26 cellular contexts compared by ENCODE assay signal in genomic region chr13:112207124-112207523, GRCh38.
"Had no signal": no experiment of that assay in that cellular context is flagged by ENCODE, and none has a peak within 500 bp of the region (broad histone marks: within the 10 kb centered on the region; RNA-seq: fewer than 3 reads in every experiment).

No MANE protein-coding gene starts in this region.

- H3K27me3 ChIP-seq: right lobe of liver, uterus had no signal

- H3K27ac Mint-ChIP-seq: dendritic cell treated with granulocyte-macrophage colony-stimulating factor and Interleukin-4, amounts not matched to agents 40 ng/mL and 50 ng/mL, for 4 days; immature natural killer cell; natural killer cell; stimulated activated naive CD8-positive, alpha-beta T cell treated with anti-CD3 and anti-CD28 coated beads, Interleukin-15, amount 100 ng/mL, for 72 hours had no signal

- H3K36me3 ChIP-seq: esophagus squamous epithelium, lower lobe of right lung, neutrophil, pancreas, right lobe of liver, suprapubic skin, transverse colon, upper lobe of right lung, uterus had no signal

- H3K9me3 Mint-ChIP-seq: dendritic cell treated with granulocyte-macrophage colony-stimulating factor and Interleukin-4, amounts not matched to agents 40 ng/mL and 50 ng/mL, for 4 days; immature natural killer cell; natural killer cell; stimulated activated naive CD8-positive, alpha-beta T cell treated with anti-CD3 and anti-CD28 coated beads, Interleukin-15, amount 100 ng/mL, for 72 hours had no signal

- ATAC-seq: left colon; left ventricle myocardium superior; lower lobe of right lung; natural killer cell; pancreas; right lobe of liver; stimulated activated naive CD8-positive, alpha-beta T cell treated with anti-CD3 and anti-CD28 coated beads, Interleukin-15, amount 100 ng/mL, for 72 hours; upper lobe of right lung had no signal

- H3K27ac ChIP-seq: esophagus squamous epithelium, lower lobe of right lung, neutrophil, pancreas, right lobe of liver, suprapubic skin, transverse colon, upper lobe of right lung, uterus had no signal

- H3K9me3 ChIP-seq: esophagus squamous epithelium, lower lobe of right lung, neutrophil, pancreas, suprapubic skin, transverse colon, upper lobe of right lung, uterus had no signal

- H3K4me1 ChIP-seq: pancreas, right lobe of liver, upper lobe of right lung, uterus had no signal

- H3K36me3 Mint-ChIP-seq: immature natural killer cell, natural killer cell had no signal

- H3K4me3 ChIP-seq: esophagus squamous epithelium, lower lobe of right lung, pancreas, right lobe of liver, suprapubic skin, transverse colon, upper lobe of right lung, uterus had no signal

- H3K4me1 Mint-ChIP-seq: immature natural killer cell, natural killer cell had no signal

- DNase-seq: effector memory CD4-positive, alpha-beta T cell; erythroblast; esophagus squamous epithelium; foreskin melanocyte; glutamatergic neuron; hypothalamus; immature natural killer cell; kidney glomerular epithelial cell; left colon; left ventricle myocardium superior; lower lobe of right lung; natural killer cell; pancreas; retina; right lobe of liver; small intestine; stimulated activated CD4-positive, alpha-beta T cell treated with anti-CD3 and anti-CD28 coated beads, Interleukin-15, amount 100 ng/mL, for 24 hours; stimulated activated CD4-positive, alpha-beta T cell treated with anti-CD3 and anti-CD28 coated beads, Interleukin-2, amount 100 ng/mL, for 48 hours; stimulated activated naive CD4-positive, alpha-beta T cell; stimulated activated naive CD8-positive, alpha-beta T cell treated with anti-CD3 and anti-CD28 coated beads, Interleukin-15, amount 100 ng/mL, for 72 hours; transverse colon; upper lobe of right lung; uterus had no signal

- H3K4me3 Mint-ChIP-seq: dendritic cell treated with granulocyte-macrophage colony-stimulating factor and Interleukin-4, amounts not matched to agents 40 ng/mL and 50 ng/mL, for 4 days; immature natural killer cell; natural killer cell; stimulated activated naive CD8-positive, alpha-beta T cell treated with anti-CD3 and anti-CD28 coated beads, Interleukin-15, amount 100 ng/mL, for 72 hours had no signal
